8 cellular contexts compared by ENCODE assay signal in genomic region chr10:110138197-110138812, GRCh38.
DNase-seq lines count a peak whose midpoint lies in the region; ATAC-seq, FAIRE-seq and TF ChIP-seq lines count a peak whose summit lies in the region.

No MANE protein-coding gene starts in this region.

- H3K4me3 ChIP-seq in KMS-11 (IDR thresholded peaks at IDR 0.05; ENCODE audit: insufficient read depth, low read depth, low read length): no peak overlapping the region

- peak; percentile 91 for FAIRE-seq in endometrium (lab: Jason Lieb, UNC)

- H3K4me1 ChIP-seq in KMS-11 (ENCODE audit: low read depth, poor library complexity, severe bottlenecking): peaks cover 22% of the 10 kb centered on the region

- H2AFZ ChIP-seq in KMS-11 (ENCODE audit: low read depth): no peak overlapping the region

- H3K9ac ChIP-seq in KMS-11: no peak overlapping the region

- no peaks in the 10 kb centered on the region for H4K20me1 ChIP-seq in KMS-11 (ENCODE audit: insufficient read depth)

- H3K4me2 ChIP-seq in KMS-11: no peak overlapping the region; the same call in 1 of the 2 replicates

- H3K79me2 ChIP-seq in KMS-11 (ENCODE audit: insufficient read depth, low read depth): no peaks in the 10 kb centered on the region

- DNase-seq in Caki2 (ENCODE audit: low read depth) (peak; percentile 58), RPMI8226 (peak; percentile 51), middle frontal gyrus (ENCODE audit: extremely low spot score, low spot score) (peak; percentile 56), HPDE6-E6E7 (ENCODE audit: extremely low spot score) (no peak)

- H3K27me3 ChIP-seq in KMS-11 (ENCODE audit: insufficient read depth, low read depth): no peaks in the 10 kb centered on the region

- peak; percentile 46 for ATAC-seq in GM19324 (IDR thresholded peaks at IDR 0.05; ENCODE audit: low FRiP score, unreplicated experiment)
- no peak for ATAC-seq in GM18870 (IDR thresholded peaks at IDR 0.05; ENCODE audit: unreplicated experiment)

- no peaks in the 10 kb centered on the region for H3K36me3 ChIP-seq in KMS-11 (ENCODE audit: insufficient read depth)

- TF ChIP-seq CTCF in KMS-11 (conservative IDR thresholded peaks at IDR 0.05; ENCODE audit: low read depth, low read length): peak; percentile 69

- in situ Hi-C loops in Caki2 (cut with HindIII; ENCODE audit: low pct_unique_long_range_greater_than_20kb, low sequenced_read_pairs): no loop called here

- no peak overlapping the region for H3K27ac ChIP-seq in KMS-11
